In genomic region chr2:96386470-96386869, GRCh38 we compare ENCODE assay signal across 24 cellular contexts. TPM values are rescaled to one million over a fixed set of nuclear protein-coding genes. Genes with fewer than 3 reads are reported as not detected.
DNase-seq lines count a peak whose midpoint lies in the region; ATAC-seq lines count a peak whose summit lies in the region.
"Had no signal": no experiment of that assay in that cellular context is flagged by ENCODE, and none has a peak within 500 bp of the region (broad histone marks: within the 10 kb centered on the region; RNA-seq: fewer than 3 reads in every experiment).

No MANE protein-coding gene starts in this region.

- H3K56ac ChIP-seq in mesendoderm (ENCODE audit: low read length): no peak overlapping the region

- intact Hi-C loops in left colon (cut with DNase I, micrococcal nuclease): no loop called here

- no peak overlapping the region for H3K9ac ChIP-seq in mesendoderm (ENCODE audit: low read length)

- H2AK5ac ChIP-seq in mesendoderm (ENCODE audit: low read length): no peak overlapping the region

- H3K79me1 ChIP-seq in mesendoderm (ENCODE audit: low read length): no peaks in the 10 kb centered on the region

- no peak overlapping the region for H3K4ac ChIP-seq in mesendoderm (ENCODE audit: low read depth, low read length)

- H3K4me3 ChIP-seq in mesendoderm (ENCODE audit: low read length): no peak overlapping the region
- H3K4me3 ChIP-seq: right lobe of liver had no signal

- no peak overlapping the region for H4K5ac ChIP-seq in mesendoderm (ENCODE audit: low read length)

- H3K36me3 ChIP-seq in mesendoderm (ENCODE audit: control insufficient read depth, insufficient read depth, low read length): no peaks in the 10 kb centered on the region
- H3K36me3 ChIP-seq: right lobe of liver had no signal

- no peak overlapping the region for H3K18ac ChIP-seq in mesendoderm (ENCODE audit: low read length)

- H3K4me1 ChIP-seq in mesendoderm (ENCODE audit: control insufficient read depth, low read depth, low read length): no peaks in the 10 kb centered on the region
- H3K4me1 ChIP-seq: right lobe of liver had no signal

- no peak overlapping the region for H3K27ac ChIP-seq in mesendoderm (ENCODE audit: low read depth, low read length)
- H3K27ac ChIP-seq: right lobe of liver had no signal

- no CpG with 5 or more reads among the region's 4 CpGs for WGBS in mesendoderm (ENCODE audit: extremely low coverage, insufficient coverage, low lambda C conversion rate)

- no peak overlapping the region for H4K8ac ChIP-seq in mesendoderm (ENCODE audit: low read depth, low read length)

- no peaks in the 10 kb centered on the region for H3K27me3 ChIP-seq in mesendoderm (ENCODE audit: insufficient read depth, low read length, poor library complexity)
- H3K27me3 ChIP-seq: right lobe of liver had no signal

- no peak overlapping the region for H2BK15ac ChIP-seq in mesendoderm (replicated peaks; ENCODE audit: low read depth)

- no peaks in the 10 kb centered on the region for H3K79me2 ChIP-seq in mesendoderm (ENCODE audit: control insufficient read depth, insufficient read depth, low read length)

- H2BK5ac ChIP-seq in mesendoderm (ENCODE audit: low read length): no peak overlapping the region

- DNase-seq in DMS 273 (lab: John Stamatoyannopoulos, UW; ENCODE audit: unreplicated experiment) (peak; percentile 77), NCI-H1105 (lab: John Stamatoyannopoulos, UW) (peak; percentile 54), NCI-H774 (lab: John Stamatoyannopoulos, UW) (peak; percentile 15), left colon (no peak), mesendoderm (no peak), midbrain (lab: John Stamatoyannopoulos, UW) (no peak), SW 1271 (lab: John Stamatoyannopoulos, UW) (no peak)
- DNase-seq: activated CD4-positive, alpha-beta T cell treated with anti-CD3 and anti-CD28 coated beads for 36 hours; activated naive CD4-positive, alpha-beta T cell treated with Interleukin-2 at 50 U/mL for 16 hours; activated T-cell treated with anti-CD3 and anti-CD28 coated beads, Interleukin-2, amount 50 U/mL, for 48 hours; amniotic stem cell; C1 segment of cervical spinal cord; Calu3; cortex of kidney; GOT3; left cardiac atrium; natural killer cell; NCI-H187 treated with DMSO at 0.1 percent for 48 hours; NCI-H510A treated with DMSO at 0.1 percent for 48 hours; OCI-M1; SIG-M5; T-helper 1 cell had no signal

- H3K4me2 ChIP-seq in mesendoderm (ENCODE audit: low read length): no peak overlapping the region

- no peak overlapping the region for H3K23ac ChIP-seq in mesendoderm (ENCODE audit: low read length)

- ATAC-seq in left colon (peak; percentile 25), HG02588 (IDR thresholded peaks at IDR 0.05; ENCODE audit: unreplicated experiment) (no peak)
- ATAC-seq: activated CD4-positive, alpha-beta T cell treated with anti-CD3 and anti-CD28 coated beads for 36 hours; left cardiac atrium; natural killer cell; right lobe of liver had no signal

- H2BK120ac ChIP-seq in mesendoderm (ENCODE audit: low read depth, low read length): no peak overlapping the region

RNA-seq across cellular contexts. Expression of gene NCAPH, which starts 50.9 kb away (rescaled TPM):
- 1 to 10 TPM; 2.0 to 7.3 TPM for total RNA-seq in left colon
- 46.9 TPM for polyA plus RNA-seq in mesendoderm (2013, experiment 1 of 2)
- 46.0 TPM for polyA plus RNA-seq in mesendoderm (2013, experiment 2 of 2)

Comparison
In these comparisons a context has a peak if more than half of its experiments do, and no peak if none do; other contexts are left out.
1. DNase-seq: peak in DMS 273 (single experiment), NCI-H1105 (single experiment) and NCI-H774 (single experiment); none in left colon (0 of 2), mesendoderm (single experiment), midbrain (single experiment) and SW 1271 (0 of 2).